8 cellular contexts compared by ENCODE assay signal in genomic region chr15:51727141-51727897, GRCh38. TPM values are rescaled to one million over a fixed set of nuclear protein-coding genes. Genes with fewer than 3 reads are reported as not detected.
A peak's percentile ranks its signal among the peaks of the same experiment; 100 is the strongest.
DNase-seq lines count a peak whose midpoint lies in the region; ATAC-seq and TF ChIP-seq lines count a peak whose summit lies in the region.

No MANE protein-coding gene starts in this region.

- peaks cover 54 to 80% of the 10 kb centered on the region in 2 donors for H3K4me1 Mint-ChIP-seq in immature natural killer cell

- POLR2A ChIA-PET in GM10248 (lab: Yijun Ruan, JAX), result no interaction called here

- H3K27ac Mint-ChIP-seq in immature natural killer cell, result peak overlapping the region; percentile 0 to 68 (median 48)

- CTCF ChIA-PET in GM10248 (lab: Yijun Ruan, JAX), result interaction anchor here (1.8 kb wide), 1 partner anchor 49 kb away, joined by 7 read pairs; no protein-coding TSS in a partner anchor

- peak; percentile 57 for ATAC-seq in SK-N-SH treated with all-trans-retinoic acid at 6 μM for 48 hours
- no peak for ATAC-seq in GM19023 (IDR thresholded peaks at IDR 0.05; ENCODE audit: unreplicated experiment)
- ATAC-seq in GM18909 (IDR thresholded peaks at IDR 0.05; ENCODE audit: poor library complexity, unreplicated experiment), result no peak

- peak; percentile 54 for DNase-seq in AG08396 (ENCODE audit: low spot score)
- no peak for DNase-seq in GM10248 (ENCODE audit: extremely low spot score)
- DNase-seq in immature natural killer cell, result no peak
- DNase-seq in NCI-H1092 (lab: John Stamatoyannopoulos, UW), result no peak
- no peak for DNase-seq in foreskin melanocyte

- TF ChIP-seq CTCF in GM10248 (IDR thresholded peaks at IDR 0.05; ENCODE audit: control extremely low read depth, extremely low read depth, low read depth, missing control alignments), result peak; percentile 8

- H3K36me3 Mint-ChIP-seq in immature natural killer cell, result peaks cover 1 to 7% (median 7%) of the 10 kb centered on the region in 3 donors

- H3K27me3 Mint-ChIP-seq in immature natural killer cell (ENCODE audit: low read depth in 3 of 3), result peaks cover 0 to 3% (median 0%) of the 10 kb centered on the region in 3 donors

- no peak overlapping the region for H3K4me3 Mint-ChIP-seq in immature natural killer cell

- no peaks in the 10 kb centered on the region for H3K9me3 Mint-ChIP-seq in immature natural killer cell

TF ChIP-seq in SK-N-SH treated with all-trans-retinoic acid at 6 μM for 48 hours, 23 proteins besides CTCF, POLR2A, EP300 and RAD21:
- no peak for TF ChIP-seq TCF4 (CRISPR knock-in tag; IDR thresholded peaks at IDR 0.05; ENCODE audit: borderline replicate concordance)
- no peak for TF ChIP-seq ZNF565 (CRISPR knock-in tag; conservative IDR thresholded peaks at IDR 0.05; ENCODE audit: low read depth)
- TF ChIP-seq PPARA (CRISPR knock-in tag; IDR thresholded peaks at IDR 0.05; ENCODE audit: borderline replicate concordance), result no peak
- no peak for TF ChIP-seq RARB (CRISPR knock-in tag; IDR thresholded peaks at IDR 0.05)
- TF ChIP-seq OSR1 (CRISPR knock-in tag; IDR thresholded peaks at IDR 0.05), result no peak
- no peak for TF ChIP-seq ESRRG (CRISPR knock-in tag; IDR thresholded peaks at IDR 0.05)
- no peak for TF ChIP-seq ZFP3 (CRISPR knock-in tag; IDR thresholded peaks at IDR 0.05)
- TF ChIP-seq CSRNP3 (CRISPR knock-in tag; IDR thresholded peaks at IDR 0.05), result no peak
- no peak for TF ChIP-seq CSDC2 (CRISPR knock-in tag; IDR thresholded peaks at IDR 0.05)
- no peak for TF ChIP-seq POU6F1 (CRISPR knock-in tag; IDR thresholded peaks at IDR 0.05; ENCODE audit: borderline replicate concordance, low read depth)
- TF ChIP-seq ZC3H10 (CRISPR knock-in tag; IDR thresholded peaks at IDR 0.05), result no peak
- TF ChIP-seq SNAI2 (CRISPR knock-in tag; IDR thresholded peaks at IDR 0.05), result no peak
- no peak for TF ChIP-seq BACH2 (CRISPR knock-in tag; IDR thresholded peaks at IDR 0.05; ENCODE audit: borderline replicate concordance)
- TF ChIP-seq PATZ1 (CRISPR knock-in tag; IDR thresholded peaks at IDR 0.05; ENCODE audit: borderline replicate concordance), result no peak
- no peak for TF ChIP-seq ARNTL (CRISPR knock-in tag; IDR thresholded peaks at IDR 0.05; ENCODE audit: borderline replicate concordance, low read depth)
- no peak for TF ChIP-seq CREB5 (CRISPR knock-in tag; IDR thresholded peaks at IDR 0.05; ENCODE audit: low read depth)
- TF ChIP-seq ZNF8 (CRISPR knock-in tag; IDR thresholded peaks at IDR 0.05), result no peak

RNA-seq across cellular contexts. Expression of gene LYSMD2, which starts 10.1 kb away (rescaled TPM):
- polyA plus RNA-seq in immature natural killer cell, result 10 to 100 TPM; 24.9 to 36.2 (median 33.6) TPM

RNA-seq across cellular contexts. Expression of gene TMOD2, which starts 24.1 kb away (rescaled TPM):
- under 1 TPM; 0.18 to 0.27 (median 0.23) TPM for polyA plus RNA-seq in immature natural killer cell

RNA-seq across cellular contexts. Expression of gene SCG3, which starts 46.0 kb away (rescaled TPM):
- not detected for polyA plus RNA-seq in immature natural killer cell
